ENCODE assay signal across 11 cellular contexts in the genomic region with DNA sequence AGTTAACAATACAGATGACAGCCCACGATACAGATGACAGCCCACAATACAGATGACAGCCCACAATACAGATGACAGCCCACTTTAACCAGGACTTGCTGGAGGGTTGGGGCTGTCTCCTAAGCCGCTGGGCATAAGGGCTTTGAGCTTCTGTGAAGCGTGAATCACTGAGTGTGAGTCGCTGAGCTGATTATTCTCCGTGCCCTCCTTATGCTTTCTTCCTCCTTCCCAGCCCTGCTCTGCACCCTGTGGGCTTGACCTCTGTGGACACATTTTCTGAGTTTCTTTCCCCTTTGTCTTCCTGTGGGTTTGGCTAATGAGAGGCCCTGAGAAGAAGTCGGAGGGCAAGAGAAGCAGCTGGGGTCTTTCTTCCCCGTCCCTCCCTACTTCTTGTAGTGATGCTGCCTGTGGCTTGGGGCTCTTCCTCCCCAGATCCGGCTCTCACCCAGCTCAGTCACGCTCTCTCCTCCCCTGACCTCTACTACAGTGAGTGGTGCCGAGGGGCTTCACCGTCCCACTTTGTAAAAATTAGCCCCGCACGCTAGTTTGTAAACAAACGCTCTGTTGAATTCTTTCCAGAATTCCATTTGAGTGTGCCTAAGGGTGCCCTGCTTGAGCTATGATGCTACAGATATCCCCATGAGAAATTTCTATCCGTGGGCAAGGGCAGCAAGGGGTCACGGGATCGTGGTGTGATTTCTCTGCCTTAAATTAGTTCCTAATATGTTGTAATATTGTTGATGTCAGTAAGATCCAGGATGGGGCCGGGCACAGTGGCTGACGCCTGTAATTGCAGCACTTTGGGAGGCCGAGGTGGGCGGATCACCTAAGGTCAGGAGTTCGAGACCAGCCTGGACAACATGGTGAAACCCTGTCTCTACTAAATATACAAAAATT. TPM values are rescaled to one million over a fixed set of nuclear protein-coding genes. Genes with fewer than 3 reads are reported as not detected.
A peak's percentile ranks its signal among the peaks of the same experiment; 100 is the strongest.
DNase-seq lines count a peak whose midpoint lies in the region; ATAC-seq and TF ChIP-seq lines count a peak whose summit lies in the region.
"Had no signal": no experiment of that assay in that cellular context is flagged by ENCODE, and none has a peak within 500 bp of the region (broad histone marks: within the 10 kb centered on the region; RNA-seq: fewer than 3 reads in every experiment).

No MANE protein-coding gene starts in this region.

- peak overlapping the region; percentile 34 for H3K4me3 Mint-ChIP-seq in natural killer cell treated with Interleukin-12 subunit alpha and Interleukin-12 subunit beta and Interleukin-15 and Interleukin-18, amount 100 ng/mL, for 72 hours

- H3K9me3 Mint-ChIP-seq in natural killer cell treated with Interleukin-12 subunit alpha and Interleukin-12 subunit beta and Interleukin-15 and Interleukin-18, amount 100 ng/mL, for 72 hours: no peaks in the 10 kb centered on the region

- TF ChIP-seq CTCF in AG10803 (conservative IDR thresholded peaks at IDR 0.05; ENCODE audit: low read length): no peak
- TF ChIP-seq CTCF in choroid plexus epithelial cell (conservative IDR thresholded peaks at IDR 0.05; ENCODE audit: low read depth, low read length): no peak

- H3K4me1 Mint-ChIP-seq in natural killer cell treated with Interleukin-12 subunit alpha and Interleukin-12 subunit beta and Interleukin-15 and Interleukin-18, amount 100 ng/mL, for 72 hours (ENCODE audit: low read depth in 2 of 2): peaks cover 6% of the 10 kb centered on the region in 2 donors

- no peak overlapping the region for H3K4me3 ChIP-seq in AG10803 (ENCODE audit: low read length)
- H3K4me3 ChIP-seq in choroid plexus epithelial cell (ENCODE audit: low read depth, low read length): no peak overlapping the region

- H3K27me3 Mint-ChIP-seq in natural killer cell treated with Interleukin-12 subunit alpha and Interleukin-12 subunit beta and Interleukin-15 and Interleukin-18, amount 100 ng/mL, for 72 hours: peaks cover 6 to 17% of the 10 kb centered on the region in 2 donors

- DNase-seq in AG10803 (ENCODE audit: low read depth) (peak; percentile 2), HS-5 (ENCODE audit: low read depth) (peak; percentile 31), choroid plexus epithelial cell (ENCODE audit: low read depth) (peak; percentile 39), T-helper 9 cell (no peak)
- DNase-seq in natural killer cell treated with Interleukin-12 subunit alpha and Interleukin-12 subunit beta and Interleukin-15 and Interleukin-18, amount 100 ng/mL, for 72 hours (ENCODE audit: low spot score): no peak
- DNase-seq: left cardiac atrium; NCI-H2029; stimulated activated CD4-positive, alpha-beta T cell treated with anti-CD3 and anti-CD28 coated beads, Interleukin-2, amount 100 ng/mL, for 48 hours had no signal

- no peak overlapping the region for H3K27ac Mint-ChIP-seq in natural killer cell treated with Interleukin-12 subunit alpha and Interleukin-12 subunit beta and Interleukin-15 and Interleukin-18, amount 100 ng/mL, for 72 hours

- no peaks in the 10 kb centered on the region for H3K36me3 Mint-ChIP-seq in natural killer cell treated with Interleukin-12 subunit alpha and Interleukin-12 subunit beta and Interleukin-15 and Interleukin-18, amount 100 ng/mL, for 72 hours

- ATAC-seq in natural killer cell treated with Interleukin-12 subunit alpha and Interleukin-12 subunit beta and Interleukin-15 and Interleukin-18, amount 100 ng/mL, for 72 hours: peak; percentile 47 to 62
- ATAC-seq in HG02938 (IDR thresholded peaks at IDR 0.05; ENCODE audit: unreplicated experiment) (no peak), HG03159 (IDR thresholded peaks at IDR 0.05; ENCODE audit: unreplicated experiment) (no peak), HG03521 (IDR thresholded peaks at IDR 0.05; ENCODE audit: unreplicated experiment) (no peak)

RNA-seq across cellular contexts. Expression of gene SOD1, which starts 46.4 kb away (rescaled TPM):
- total RNA-seq in natural killer cell treated with Interleukin-12 subunit alpha and Interleukin-12 subunit beta and Interleukin-15 and Interleukin-18, amount 100 ng/mL, for 72 hours: 100 to 1,000 TPM; 209 to 228 TPM

Comparison
In these comparisons a context has a peak if more than half of its experiments do, and no peak if none do; other contexts are left out.
1. DNase-seq: peak in AG10803 (single experiment), HS-5 (single experiment) and choroid plexus epithelial cell (single experiment); none in natural killer cell treated with Interleukin-12 subunit alpha and Interleukin-12 subunit beta and Interleukin-15 and Interleukin-18, amount 100 ng/mL, for 72 hours (single experiment) and T-helper 9 cell (single experiment).
2. ATAC-seq: peak in natural killer cell treated with Interleukin-12 subunit alpha and Interleukin-12 subunit beta and Interleukin-15 and Interleukin-18, amount 100 ng/mL, for 72 hours (2 of 2); none in HG02938 (single experiment), HG03159 (single experiment) and HG03521 (single experiment).